8 cellular contexts compared by ENCODE assay signal in the genomic region with DNA sequence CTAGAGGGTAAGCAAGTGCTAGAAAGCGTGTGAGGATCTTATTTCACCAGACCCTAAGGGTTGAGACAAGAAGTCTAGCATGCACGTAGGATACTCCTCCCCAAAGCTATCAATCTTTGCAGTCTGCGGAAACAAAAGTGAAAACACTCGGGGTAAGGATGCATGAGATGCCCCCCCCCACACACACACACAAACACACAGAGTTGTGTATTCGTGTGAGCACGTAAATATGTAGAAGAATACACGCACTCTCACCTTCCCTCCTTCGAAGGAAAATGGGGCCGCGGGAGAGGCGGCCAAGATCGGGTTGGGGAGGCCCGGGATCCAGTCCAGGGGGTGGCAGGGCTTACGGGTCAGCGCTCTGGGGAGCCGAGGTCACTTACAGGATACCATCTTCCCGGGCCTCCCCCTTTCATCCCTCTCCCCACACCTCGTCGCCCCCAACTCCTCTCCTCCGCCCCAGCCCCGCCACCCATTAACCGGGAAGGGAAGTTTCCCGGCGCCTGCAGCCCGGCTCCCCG. TPM values are rescaled to one million over a fixed set of nuclear protein-coding genes. Genes with fewer than 3 reads are reported as not detected.
A peak's percentile ranks its signal among the peaks of the same experiment; 100 is the strongest.
DNase-seq lines count a peak whose midpoint lies in the region; ATAC-seq and TF ChIP-seq lines count a peak whose summit lies in the region.

No MANE protein-coding gene starts in this region.

- H3K4me1 ChIP-seq in right atrium auricular region: peaks cover 0 to 40% of the 10 kb centered on the region in 2 donors

- DNase-seq in NCI-H748 (lab: John Stamatoyannopoulos, UW; ENCODE audit: unreplicated experiment) (peak; percentile 8), NCI-H748 treated with DMSO at 0.1 percent for 48 hours (lab: John Stamatoyannopoulos, UW) (no peak), right atrium auricular region (ENCODE audit: low spot score) (no peak), renal cortical epithelial cell (ENCODE audit: low read depth) (peak; percentile 28), ecto neural progenitor cell (ENCODE audit: low spot score) (no peak)
- DNase-seq in activated naive CD8-positive, alpha-beta T cell treated with anti-CD3 and anti-CD28 coated beads, Interleukin-2, amount 50 U/mL, for 24 hours: no peak

- peaks cover 50% of the 10 kb centered on the region for H3K4me1 Mint-ChIP-seq in activated naive CD8-positive, alpha-beta T cell treated with anti-CD3 and anti-CD28 coated beads, Interleukin-2, amount 50 U/mL, for 24 hours

- H3K27ac ChIP-seq in KOPT-K1 (ENCODE audit: low read depth, low read length, poor library complexity, severe bottlenecking): peak overlapping the region; percentile 97
- H3K27ac ChIP-seq in right atrium auricular region: peak overlapping the region; percentile 94

- peak overlapping the region; percentile 68 to 88 for H3K4me3 ChIP-seq in right atrium auricular region

- peak; percentile 33 for ATAC-seq in GM21723 (IDR thresholded peaks at IDR 0.05; ENCODE audit: unreplicated experiment)
- ATAC-seq in activated naive CD8-positive, alpha-beta T cell treated with anti-CD3 and anti-CD28 coated beads, Interleukin-2, amount 50 U/mL, for 24 hours: peak; percentile 13

- H3K9me3 ChIP-seq in KOPT-K1 (ENCODE audit: insufficient read depth, low read length, poor library complexity, severe bottlenecking): peaks cover 11% of the 10 kb centered on the region
- H3K9me3 ChIP-seq in right atrium auricular region: no peaks in the 10 kb centered on the region

- H3K27me3 Mint-ChIP-seq in activated naive CD8-positive, alpha-beta T cell treated with anti-CD3 and anti-CD28 coated beads, Interleukin-2, amount 50 U/mL, for 24 hours: no peaks in the 10 kb centered on the region

- no peaks in the 10 kb centered on the region for H3K9me3 Mint-ChIP-seq in activated naive CD8-positive, alpha-beta T cell treated with anti-CD3 and anti-CD28 coated beads, Interleukin-2, amount 50 U/mL, for 24 hours

- peak overlapping the region; percentile 95 for H3K4me3 Mint-ChIP-seq in activated naive CD8-positive, alpha-beta T cell treated with anti-CD3 and anti-CD28 coated beads, Interleukin-2, amount 50 U/mL, for 24 hours

- H3K27me3 ChIP-seq in right atrium auricular region: no peaks in the 10 kb centered on the region

- TF ChIP-seq CTCF in right atrium auricular region (IDR thresholded peaks at IDR 0.05): no peak

- peak overlapping the region; percentile 85 for H3K27ac Mint-ChIP-seq in activated naive CD8-positive, alpha-beta T cell treated with anti-CD3 and anti-CD28 coated beads, Interleukin-2, amount 50 U/mL, for 24 hours

- H3K36me3 ChIP-seq in KOPT-K1 (ENCODE audit: insufficient read depth, low read length): peaks cover 7% of the 10 kb centered on the region; the same call in 1 of the 2 replicates
- H3K36me3 ChIP-seq in right atrium auricular region: no peaks in the 10 kb centered on the region

- peaks cover 5% of the 10 kb centered on the region for H3K36me3 Mint-ChIP-seq in activated naive CD8-positive, alpha-beta T cell treated with anti-CD3 and anti-CD28 coated beads, Interleukin-2, amount 50 U/mL, for 24 hours (ENCODE audit: low read depth)

RNA-seq across cellular contexts. Expression of gene CUL2, which starts 0.4 kb away (rescaled TPM):
- total RNA-seq in right atrium auricular region: 10 to 100 TPM; 15.5 to 17.3 TPM
- 32.5 and 60.7 TPM in 2 replicates for total RNA-seq in renal cortical epithelial cell

RNA-seq across cellular contexts. Expression of gene CREM, which starts 36.9 kb away (rescaled TPM):
- 10 to 100 TPM; 33.4 to 39.9 TPM for total RNA-seq in right atrium auricular region
- total RNA-seq in renal cortical epithelial cell: 35.6 and 46.6 TPM in 2 replicates

Comparison
In these comparisons a context has a peak if more than half of its experiments do, and no peak if none do; other contexts are left out.
1. DNase-seq: peak in NCI-H748 (single experiment) and renal cortical epithelial cell (single experiment); none in NCI-H748 treated with DMSO at 0.1 percent for 48 hours (single experiment), activated naive CD8-positive, alpha-beta T cell treated with anti-CD3 and anti-CD28 coated beads, Interleukin-2, amount 50 U/mL, for 24 hours (single experiment), right atrium auricular region (single experiment) and ecto neural progenitor cell (single experiment).